1 cellular context compared by ENCODE assay signal in genomic region chr3:49020335-49021212, GRCh38.
TF ChIP-seq lines count a peak whose summit lies in the region.

No MANE protein-coding gene starts in this region.

TF ChIP-seq in K562, 482 proteins besides CTCF, POLR2A, EP300 and RAD21 (continued from another document):
- TF ChIP-seq TCF3 (CRISPR knock-in tag; IDR thresholded peaks at IDR 0.05) (0 out of 2 replicates have a peak, but pooled peaks have one; percentile 4), ETV6 (IDR thresholded peaks at IDR 0.05; ENCODE audit: borderline replicate concordance in 1 of 2, low read depth in 2 of 2, low read length in 1 of 2) (no peak), ETV6 (CRISPR knock-in tag; IDR thresholded peaks at IDR 0.05; ENCODE audit: borderline replicate concordance) (no peak), GABPA (tag; conservative IDR thresholded peaks at IDR 0.05; ENCODE audit: low read depth) (peak; percentile 16), ZNF431 (CRISPR knock-in tag; IDR thresholded peaks at IDR 0.05) (0 out of 2 replicates have a peak, but pooled peaks have one; percentile 22)
